Comparison of ENCODE assay signal across 7 cellular contexts in genomic region chrX:72121381-72121780, GRCh38. TPM values are rescaled to one million over a fixed set of nuclear protein-coding genes. Genes with fewer than 3 reads are reported as not detected.
A peak's percentile ranks its signal among the peaks of the same experiment; 100 is the strongest.
DNase-seq lines count a peak whose midpoint lies in the region; ATAC-seq, FAIRE-seq and TF ChIP-seq lines count a peak whose summit lies in the region.

No MANE protein-coding gene starts in this region.

- TF ChIP-seq POLR2A in GM12892 (IDR thresholded peaks at IDR 0.05; ENCODE audit: low read depth, low read length), result no peak
- no peak for TF ChIP-seq POLR2A in gastroesophageal sphincter (IDR thresholded peaks at IDR 0.05)
- TF ChIP-seq POLR2A in gastrocnemius medialis (IDR thresholded peaks at IDR 0.05), result no peak

- H3K4me2 ChIP-seq in mesendoderm (ENCODE audit: low read length), result no peak overlapping the region

- no peaks in the 10 kb centered on the region for H3K79me2 ChIP-seq in mesendoderm (ENCODE audit: control insufficient read depth, insufficient read depth, low read length)

- H2BK15ac ChIP-seq in mesendoderm (replicated peaks; ENCODE audit: low read depth), result no peak overlapping the region

- H3K27ac Mint-ChIP-seq in activated CD8-positive, alpha-beta T cell treated with anti-CD3 and anti-CD28 coated beads for 36 hours, result no peak overlapping the region

- H3K4me1 ChIP-seq in gastroesophageal sphincter (peaks cover 15 to 61% (median 24%) of the 10 kb centered on the region in 3 donors), gastrocnemius medialis (peaks cover 3 to 7% of the 10 kb centered on the region in 2 donors), mesendoderm (ENCODE audit: control insufficient read depth, low read depth, low read length) (peaks cover 7% of the 10 kb centered on the region)

- peaks cover 14% of the 10 kb centered on the region for H3K27me3 Mint-ChIP-seq in activated CD8-positive, alpha-beta T cell treated with anti-CD3 and anti-CD28 coated beads for 36 hours

- no peaks in the 10 kb centered on the region for H3K36me3 ChIP-seq in gastroesophageal sphincter
- no peaks in the 10 kb centered on the region for H3K36me3 ChIP-seq in gastrocnemius medialis
- no peaks in the 10 kb centered on the region for H3K36me3 ChIP-seq in mesendoderm (ENCODE audit: control insufficient read depth, insufficient read depth, low read length)

- no peak overlapping the region for H2BK120ac ChIP-seq in mesendoderm (ENCODE audit: low read depth, low read length)

- peaks cover 21% of the 10 kb centered on the region for H3K4me1 Mint-ChIP-seq in activated CD8-positive, alpha-beta T cell treated with anti-CD3 and anti-CD28 coated beads for 36 hours (ENCODE audit: low read depth)

- no peak for TF ChIP-seq CTCF in activated CD8-positive, alpha-beta T cell treated with anti-CD3 and anti-CD28 coated beads for 36 hours (IDR thresholded peaks at IDR 0.05)
- TF ChIP-seq CTCF in gastroesophageal sphincter (IDR thresholded peaks at IDR 0.05), result no peak
- TF ChIP-seq CTCF in gastrocnemius medialis (IDR thresholded peaks at IDR 0.05 in 4 of 5, conservative IDR thresholded peaks at IDR 0.05 in 1 of 5), result no peak

- ATAC-seq in HG03196 (IDR thresholded peaks at IDR 0.05; ENCODE audit: unreplicated experiment) (peak; percentile 73), gastroesophageal sphincter (peak; percentile 79), gastrocnemius medialis (peak in 1 of 2 donors; percentile 77), HG03097 (IDR thresholded peaks at IDR 0.05; ENCODE audit: low FRiP score, unreplicated experiment) (no peak)
- peak; percentile 86 for ATAC-seq in activated CD8-positive, alpha-beta T cell treated with anti-CD3 and anti-CD28 coated beads for 36 hours

- CTCF ChIA-PET in activated CD8-positive, alpha-beta T cell treated with anti-CD3 and anti-CD28 coated beads for 36 hours (lab: Charles Lee), result interaction anchor here (1.0 to 1.9 kb wide), 4 partner anchors 16 to 90 kb away, joined by 3 to 4 read pairs (median 4); no protein-coding TSS in a partner anchor

- POLR2A ChIA-PET in activated CD8-positive, alpha-beta T cell treated with anti-CD3 and anti-CD28 coated beads for 36 hours (lab: Charles Lee), result no interaction called here

- H3K4me3 ChIP-seq in gastroesophageal sphincter (no peak overlapping the region), gastrocnemius medialis (no peak overlapping the region), mesendoderm (ENCODE audit: low read length) (no peak overlapping the region)

- H3K9me3 Mint-ChIP-seq in activated CD8-positive, alpha-beta T cell treated with anti-CD3 and anti-CD28 coated beads for 36 hours, result no peaks in the 10 kb centered on the region

- H4K5ac ChIP-seq in mesendoderm (ENCODE audit: low read length), result no peak overlapping the region

- no peak overlapping the region for H4K8ac ChIP-seq in mesendoderm (ENCODE audit: low read depth, low read length)

- no peak overlapping the region for H3K4me3 Mint-ChIP-seq in activated CD8-positive, alpha-beta T cell treated with anti-CD3 and anti-CD28 coated beads for 36 hours

- H3K79me1 ChIP-seq in mesendoderm (ENCODE audit: low read length), result no peaks in the 10 kb centered on the region

- in situ Hi-C loops in gastrocnemius medialis (cut with MboI; ENCODE audit: low sequenced_read_pairs in 4 of 4), result loop anchor here in 3 of 4 donors (5.0 to 10.0 kb wide), 3 partner anchors 104 to 117 kb away; no protein-coding TSS in a partner anchor

- WGBS in gastroesophageal sphincter (ENCODE audit: low coverage in 1 of 2), 2 donors, result 0% methylated on average over 2 of the region's 3 CpGs; no CpG with 5 or more reads in 1 of the 2 donors
- no CpG with 5 or more reads among the region's 3 CpGs for WGBS in mesendoderm (ENCODE audit: extremely low coverage, insufficient coverage, low lambda C conversion rate)

- no peak overlapping the region for H3K4ac ChIP-seq in mesendoderm (ENCODE audit: low read depth, low read length)

- no peak overlapping the region for H3K18ac ChIP-seq in mesendoderm (ENCODE audit: low read length)

- DNase-seq in GM12892 (ENCODE audit: insufficient read length), result no peak
- DNase-seq in activated CD8-positive, alpha-beta T cell treated with anti-CD3 and anti-CD28 coated beads for 36 hours, result peak; percentile 56
- DNase-seq in gastrocnemius medialis, result peak; percentile 20 to 58
- DNase-seq in mesendoderm, result no peak

- no peaks in the 10 kb centered on the region for H3K27me3 ChIP-seq in gastroesophageal sphincter
- H3K27me3 ChIP-seq in gastrocnemius medialis, result no peaks in the 10 kb centered on the region
- H3K27me3 ChIP-seq in mesendoderm (ENCODE audit: insufficient read depth, low read length, poor library complexity), result no peaks in the 10 kb centered on the region

- no peak overlapping the region for H2AK5ac ChIP-seq in mesendoderm (ENCODE audit: low read length)

- H3K23ac ChIP-seq in mesendoderm (ENCODE audit: low read length), result no peak overlapping the region

- intact Hi-C loops in activated CD8-positive, alpha-beta T cell treated with anti-CD3 and anti-CD28 coated beads for 36 hours (cut with micrococcal nuclease), result no loop called here
- intact Hi-C loops in gastrocnemius medialis (cut with DNase I; ENCODE audit: low total_unique reads), result no loop called here

- FAIRE-seq in GM12892 (lab: Jason Lieb, UNC), result peak; percentile 51

- H3K56ac ChIP-seq in mesendoderm (ENCODE audit: low read length), result no peak overlapping the region

- no peaks in the 10 kb centered on the region for H3K36me3 Mint-ChIP-seq in activated CD8-positive, alpha-beta T cell treated with anti-CD3 and anti-CD28 coated beads for 36 hours (ENCODE audit: low read depth)

- no peak overlapping the region for H3K9ac ChIP-seq in mesendoderm (ENCODE audit: low read length)

- no peak for TF ChIP-seq EP300 in gastroesophageal sphincter (IDR thresholded peaks at IDR 0.05)

- H3K9me3 ChIP-seq in gastroesophageal sphincter, result no peaks in the 10 kb centered on the region
- H3K9me3 ChIP-seq in gastrocnemius medialis, result no peaks in the 10 kb centered on the region

- no peak overlapping the region for H2BK5ac ChIP-seq in mesendoderm (ENCODE audit: low read length)

- H3K27ac ChIP-seq in gastroesophageal sphincter (peak overlapping the region; percentile 74 to 94 (median 80)), gastrocnemius medialis (peak overlapping the region; percentile 5 to 65 (median 46)), mesendoderm (ENCODE audit: low read depth, low read length) (no peak overlapping the region)

RNA-seq across cellular contexts. Expression of gene RTL5, which starts 10.3 kb away (rescaled TPM):
- 0.32 TPM for polyA plus RNA-seq in GM12892 (2012; ENCODE audit: missing spikeins)
- under 1 TPM; 0.18 to 0.31 TPM for total RNA-seq in activated CD8-positive, alpha-beta T cell treated with anti-CD3 and anti-CD28 coated beads for 36 hours
- 10 to 100 TPM in 2 of 4 donors, 1 to 10 TPM in 2; 8.8 to 19.0 (median 9.9) TPM for total RNA-seq in gastroesophageal sphincter
- total RNA-seq in gastrocnemius medialis, result under 1 TPM; 0.44 to 0.71 (median 0.50) TPM
- 2.7 TPM for polyA plus RNA-seq in mesendoderm (2013, experiment 1 of 2)
- 2.7 TPM for polyA plus RNA-seq in mesendoderm (2013, experiment 2 of 2)

Comparison
In these comparisons a context has a peak if more than half of its experiments do, and no peak if none do; other contexts are left out.
1. DNase-seq: peak in activated CD8-positive, alpha-beta T cell treated with anti-CD3 and anti-CD28 coated beads for 36 hours (single experiment) and gastrocnemius medialis (2 of 2); none in GM12892 (single experiment) and mesendoderm (single experiment).
2. RNA of gene RTL5, which starts 10.3 kb away (total RNA-seq): 8.8 to 19.0 TPM in gastroesophageal sphincter; 0.44 to 0.71 TPM in gastrocnemius medialis and 0.18 to 0.31 TPM in activated CD8-positive, alpha-beta T cell treated with anti-CD3 and anti-CD28 coated beads for 36 hours; every median in the first group is over 4 times any median in the second.